Comparison of ENCODE assay signal across 1 cellular context in the genomic region with DNA sequence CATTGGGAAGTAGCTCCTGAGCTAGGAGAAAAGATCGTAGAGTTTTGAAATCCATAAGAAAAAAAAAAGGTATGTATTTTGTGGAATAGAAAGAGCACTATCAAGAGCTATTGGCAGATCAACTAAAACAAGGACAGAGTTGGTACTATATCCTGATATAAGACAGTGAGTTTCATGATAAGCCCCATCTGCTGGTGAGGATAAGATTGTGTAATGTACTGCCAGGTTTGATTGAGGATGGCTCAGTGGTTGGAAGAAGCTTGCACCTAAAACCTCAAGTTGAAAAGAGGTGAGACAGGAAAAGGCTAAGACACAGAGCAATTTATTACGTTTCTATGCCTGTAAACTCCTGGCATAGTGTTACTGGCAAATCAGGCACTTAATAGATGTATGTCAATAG.
TF ChIP-seq lines count a peak whose summit lies in the region.

No MANE protein-coding gene starts in this region.

TF ChIP-seq in endothelial cell of umbilical vein, 7 proteins besides CTCF, POLR2A, EP300 and RAD21:
- TF ChIP-seq EZH2 (IDR thresholded peaks at IDR 0.05; ENCODE audit: borderline replicate concordance, low read depth, low read length, severe bottlenecking) (no peak), POLR2AphosphoS5 (IDR thresholded peaks at IDR 0.05; ENCODE audit: insufficient read depth, low read depth, low read length) (no peak), JUN (IDR thresholded peaks at IDR 0.05; ENCODE audit: borderline replicate concordance, insufficient read depth, insufficient read length, low read depth) (no peak), FOS (IDR thresholded peaks at IDR 0.05; ENCODE audit: borderline replicate concordance, insufficient read depth, low read length) (no peak), GATA2 (IDR thresholded peaks at IDR 0.05; ENCODE audit: insufficient read depth, insufficient read length, low read depth, low read length) (no peak), MYC (IDR thresholded peaks at IDR 0.05; ENCODE audit: low read depth, low read length) (no peak)
- TF ChIP-seq, protein P1, sequence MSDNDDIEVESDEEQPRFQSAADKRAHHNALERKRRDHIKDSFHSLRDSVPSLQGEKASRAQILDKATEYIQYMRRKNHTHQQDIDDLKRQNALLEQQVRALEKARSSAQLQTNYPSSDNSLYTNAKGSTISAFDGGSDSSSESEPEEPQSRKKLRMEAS (IDR thresholded peaks at IDR 0.05; ENCODE audit: insufficient read depth, insufficient read length): no peak
